Comparison of ENCODE assay signal across 1 cellular context in the genomic region with DNA sequence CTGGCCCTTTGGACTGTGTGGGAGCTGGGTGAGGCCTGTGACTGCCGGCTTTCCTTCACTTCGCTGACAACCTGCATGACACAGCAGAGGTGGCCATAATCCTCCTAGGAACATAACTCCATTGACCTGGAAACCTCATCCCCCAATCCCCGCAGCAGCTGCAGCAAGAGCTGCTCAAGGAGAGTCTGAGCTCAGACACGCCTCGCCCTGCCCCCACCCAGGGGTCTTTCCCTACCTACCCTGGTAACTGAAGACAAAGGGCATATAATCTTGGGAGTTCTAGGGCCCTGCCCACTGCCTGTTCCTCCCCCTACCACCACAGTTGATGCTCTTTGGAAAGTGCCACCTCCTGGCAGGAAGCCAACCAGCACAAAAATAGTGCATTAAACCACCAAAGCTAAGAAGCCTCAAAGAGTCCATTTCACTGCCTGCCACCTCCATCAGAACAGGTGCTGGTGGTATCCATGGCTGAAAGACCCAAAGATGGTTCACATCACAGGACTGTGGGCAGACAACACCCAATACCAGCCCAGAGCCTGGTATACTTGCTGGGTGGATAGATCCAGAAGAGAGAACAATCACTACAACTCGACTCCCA.
TF ChIP-seq lines count a peak whose summit lies in the region.

No MANE protein-coding gene starts in this region.

TF ChIP-seq in Ishikawa, 13 proteins besides CTCF, POLR2A, EP300 and RAD21 (continued from another document):
- TF ChIP-seq REST (IDR thresholded peaks at IDR 0.05; ENCODE audit: low read depth) (no peak), CREB1 (IDR thresholded peaks at IDR 0.05; ENCODE audit: low read depth) (no peak), TEAD4 (IDR thresholded peaks at IDR 0.05) (no peak)
